1 cellular context compared by ENCODE assay signal in the genomic region with DNA sequence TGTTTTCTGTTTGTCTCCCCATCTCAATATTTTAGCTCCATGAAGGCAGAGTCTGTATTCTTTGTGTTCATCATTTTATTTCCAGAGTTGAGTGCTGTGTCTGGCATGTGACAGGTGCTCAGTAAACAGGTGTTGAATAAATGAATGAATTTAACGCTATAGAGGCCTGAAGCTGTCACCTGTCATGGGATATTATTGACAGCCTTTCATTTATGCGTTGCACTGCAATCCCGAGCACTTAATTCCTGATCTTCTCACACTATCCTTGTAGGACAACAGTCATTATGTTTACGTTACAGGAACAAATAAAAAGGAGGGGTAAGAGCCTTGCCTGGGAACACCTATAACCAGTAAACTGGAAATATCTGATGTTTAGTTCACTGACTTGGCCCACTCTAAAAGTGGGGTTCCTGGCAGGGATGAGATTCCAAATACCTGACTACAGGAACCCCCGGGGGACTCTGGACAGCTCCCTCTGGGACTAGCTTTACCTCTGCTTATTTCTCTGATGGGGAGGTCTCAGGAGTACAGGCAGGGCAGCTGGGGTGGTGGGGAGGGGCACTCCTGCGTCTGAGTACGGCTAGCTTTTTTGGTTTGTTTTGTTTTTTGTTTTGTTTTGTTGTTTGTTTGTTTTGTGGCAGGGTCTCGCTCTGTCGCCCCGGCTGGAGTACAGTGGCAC.
TF ChIP-seq lines count a peak whose summit lies in the region.

No MANE protein-coding gene starts in this region.

TF ChIP-seq in HepG2, 621 proteins besides CTCF, POLR2A, EP300 and RAD21:
- TF ChIP-seq TARDBP (CRISPR knock-in tag; IDR thresholded peaks at IDR 0.05) = no peak
- TF ChIP-seq SP1 (IDR thresholded peaks at IDR 0.05) = no peak
- no peak for TF ChIP-seq SP1 (CRISPR knock-in tag; IDR thresholded peaks at IDR 0.05)
- TF ChIP-seq CEBPG (CRISPR knock-in tag; IDR thresholded peaks at IDR 0.05) = no peak
- TF ChIP-seq ZNF878 (CRISPR knock-in tag; IDR thresholded peaks at IDR 0.05) = no peak
TF ChIP-seq in HepG2: peak in this region for 0.
